In the genomic region with DNA sequence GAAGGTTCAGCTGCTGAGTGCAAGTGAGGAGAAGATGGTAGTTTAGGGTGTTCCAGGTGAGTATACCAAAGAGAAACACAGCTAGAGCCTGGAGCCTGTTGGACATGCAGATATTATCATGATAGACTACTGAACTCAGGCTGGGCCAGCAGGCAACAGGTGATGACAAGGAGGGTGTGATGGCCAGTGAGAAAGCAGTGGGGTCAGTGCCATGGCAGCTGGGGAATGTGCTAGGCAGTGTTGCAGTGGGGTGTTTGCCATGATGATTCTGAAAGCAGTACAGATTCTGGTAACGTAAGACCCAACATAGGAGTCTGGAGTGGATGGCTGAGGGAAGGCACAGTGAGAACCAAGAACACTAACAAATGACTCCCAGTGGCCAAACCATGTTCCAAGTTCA, we compare ENCODE assay signal across 25 cellular contexts. TPM values are rescaled to one million over a fixed set of nuclear protein-coding genes. Genes with fewer than 3 reads are reported as not detected.
"Had no signal": no experiment of that assay in that cellular context is flagged by ENCODE, and none has a peak within 500 bp of the region (broad histone marks: within the 10 kb centered on the region; RNA-seq: fewer than 3 reads in every experiment).

No MANE protein-coding gene starts in this region.

- H3K27ac Mint-ChIP-seq: mesothelial cell of epicardium, naive B cell had no signal

- H3K9me3 ChIP-seq: colonic mucosa, esophagus squamous epithelium, gastrocnemius medialis, heart right ventricle, left lung, lower lobe of right lung, mucosa of descending colon had no signal

- H3K27ac ChIP-seq: colonic mucosa, dorsolateral prefrontal cortex, esophagus squamous epithelium, gastrocnemius medialis, heart right ventricle, left lung, lower lobe of right lung had no signal

- H3K36me3 ChIP-seq: colonic mucosa, esophagus squamous epithelium, gastrocnemius medialis, heart right ventricle, left lung, lower lobe of right lung had no signal

- H3K4me1 Mint-ChIP-seq: mesothelial cell of epicardium, naive B cell had no signal

- DNase-seq: colonic mucosa; dermis blood vessel endothelial cell; dorsolateral prefrontal cortex; effector CD4-positive, alpha-beta T cell; effector memory CD4-positive, alpha-beta T cell; esophagus squamous epithelium; foreskin fibroblast; foreskin melanocyte; gastrocnemius medialis; glutamatergic neuron; heart right ventricle; hippocampal formation; left cardiac atrium; left lung; left ventricle myocardium superior; lower lobe of right lung; mesenchymal stem cell; mucosa of descending colon; naive B cell had no signal

- H3K4me1 ChIP-seq: colonic mucosa, esophagus squamous epithelium, gastrocnemius medialis, heart right ventricle, left lung, lower lobe of right lung had no signal

- H3K4me3 ChIP-seq: colonic mucosa, dorsolateral prefrontal cortex, esophagus squamous epithelium, gastrocnemius medialis, heart right ventricle, left lung, lower lobe of right lung, mucosa of descending colon had no signal

- H3K4me3 Mint-ChIP-seq: mesothelial cell of epicardium, naive B cell had no signal

- H3K27me3 ChIP-seq: colonic mucosa, esophagus squamous epithelium, gastrocnemius medialis, left lung had no signal

- H3K9me3 Mint-ChIP-seq: mesothelial cell of epicardium had no signal

- H3K36me3 Mint-ChIP-seq: mesothelial cell of epicardium, naive B cell had no signal

- ATAC-seq: heart right ventricle, left cardiac atrium, left ventricle myocardium superior, lower lobe of right lung, mucosa of descending colon had no signal

RNA-seq across cellular contexts. Expression of gene SHISA6, which starts 57.4 kb away (rescaled TPM):
- total RNA-seq: dermis blood vessel endothelial cell, endothelial cell of umbilical vein, epithelial cell of proximal tubule, glomerular endothelial cell, lung microvascular endothelial cell, mesothelial cell of epicardium, myocyte had no signal
